Comparison of ENCODE assay signal across 1 cellular context in genomic region chr18:12318334-12318697, GRCh38.
TF ChIP-seq lines count a peak whose summit lies in the region.

No MANE protein-coding gene starts in this region.

TF ChIP-seq in GM23338, 12 proteins besides CTCF, POLR2A, EP300 and RAD21 (continued from another document):
- TF ChIP-seq ETS1 (IDR thresholded peaks at IDR 0.05) = no peak
- no peak for TF ChIP-seq CREB1 (CRISPR knock-in tag; IDR thresholded peaks at IDR 0.05; ENCODE audit: low read depth)
- no peak for TF ChIP-seq POLR2AphosphoS5 (IDR thresholded peaks at IDR 0.05; ENCODE audit: low read depth)
- no peak for TF ChIP-seq JUNB (IDR thresholded peaks at IDR 0.05; ENCODE audit: unreplicated experiment)
- no peak for TF ChIP-seq ZNF462 (CRISPR knock-in tag; IDR thresholded peaks at IDR 0.05)
- no peak for TF ChIP-seq ZNF331 (CRISPR knock-in tag; IDR thresholded peaks at IDR 0.05; ENCODE audit: low read depth)
- no peak for TF ChIP-seq ZNF114 (CRISPR knock-in tag; IDR thresholded peaks at IDR 0.05)
- no peak for TF ChIP-seq NANOG (IDR thresholded peaks at IDR 0.05; ENCODE audit: borderline replicate concordance)
- TF ChIP-seq STAT1 (IDR thresholded peaks at IDR 0.05; ENCODE audit: unreplicated experiment) = no peak
- no peak for TF ChIP-seq EZH2phosphoT487 (IDR thresholded peaks at IDR 0.05; ENCODE audit: unreplicated experiment)
- no peak for TF ChIP-seq EZH2 (IDR thresholded peaks at IDR 0.05; ENCODE audit: low read depth, unreplicated experiment)
